20 cellular contexts compared by ENCODE assay signal in genomic region chr5:163362806-163363788, GRCh38.
DNase-seq lines count a peak whose midpoint lies in the region; ATAC-seq, FAIRE-seq and TF ChIP-seq lines count a peak whose summit lies in the region.
"Had no signal": no experiment of that assay in that cellular context is flagged by ENCODE, and none has a peak within 500 bp of the region (broad histone marks: within the 10 kb centered on the region; RNA-seq: fewer than 3 reads in every experiment).

No MANE protein-coding gene starts in this region.

- H3K4me1 ChIP-seq in body of pancreas = peaks cover 8% of the 10 kb centered on the region
- H3K4me1 ChIP-seq: breast epithelium, psoas muscle, uterus had no signal

- FAIRE-seq in RCC 7860 (lab: Jason Lieb, UNC) = peak; percentile 92
- FAIRE-seq: A549, endothelial cell of umbilical vein, GM12892 had no signal

- intact Hi-C loops in body of pancreas (cut with DNase I) = no loop called here

- TF ChIP-seq POLR2A in body of pancreas (IDR thresholded peaks at IDR 0.05) = no peak

- 32 to 36% methylated on average over 4 of the region's 4 CpGs for WGBS in body of pancreas, 2 donors

- ATAC-seq in body of pancreas (peak; percentile 68), HG03378 (IDR thresholded peaks at IDR 0.05; ENCODE audit: unreplicated experiment) (no peak), GM21737 (IDR thresholded peaks at IDR 0.05; ENCODE audit: unreplicated experiment) (no peak)
- ATAC-seq: A549; activated CD4-positive, alpha-beta T cell treated with anti-CD3 and anti-CD28 coated beads for 36 hours; psoas muscle had no signal

- no peaks in the 10 kb centered on the region for H3K27me3 ChIP-seq in body of pancreas
- H3K27me3 ChIP-seq: breast epithelium, uterus had no signal

- TF ChIP-seq CTCF in body of pancreas (IDR thresholded peaks at IDR 0.05) = no peak

- H3K9me3 ChIP-seq in body of pancreas = no peaks in the 10 kb centered on the region
- H3K9me3 ChIP-seq: A549, breast epithelium, psoas muscle, uterus had no signal

- H3K27ac ChIP-seq in body of pancreas = no peak overlapping the region
- H3K27ac ChIP-seq: A549, breast epithelium, psoas muscle, uterus had no signal

- no peaks in the 10 kb centered on the region for H3K36me3 ChIP-seq in body of pancreas (replicated peaks in 1 of 2; ENCODE audit: insufficient read depth in 1 of 2, low read depth in 2 of 2)
- H3K36me3 ChIP-seq: breast epithelium, uterus had no signal

- DNase-seq in NCI-H1417 (lab: John Stamatoyannopoulos, UW) (peak in 2 of 3 experiments; percentile 3 to 68), NCI-H1417 treated with DMSO at 0.1 percent for 48 hours (lab: John Stamatoyannopoulos, UW) (no peak), RCC 7860 (ENCODE audit: low spot score) (peak; percentile 42), body of pancreas (no peak), AML-193 (lab: John Stamatoyannopoulos, UW) (no peak), H4 (ENCODE audit: low spot score) (no peak)
- DNase-seq: activated CD4-positive, alpha-beta T cell treated with anti-CD3 and anti-CD28 coated beads for 36 hours; C1 segment of cervical spinal cord; GDM1; NCI-H526; nephron progenitor cell; psoas muscle; T1000; uterus had no signal

- H3K4me3 ChIP-seq in body of pancreas = no peak overlapping the region
- H3K4me3 ChIP-seq: A549, breast epithelium, psoas muscle, uterus had no signal

Comparison
In these comparisons a context has a peak if more than half of its experiments do, and no peak if none do; other contexts are left out.
1. DNase-seq: peak in NCI-H1417 (2 of 3) and RCC 7860 (single experiment); none in NCI-H1417 treated with DMSO at 0.1 percent for 48 hours (single experiment), body of pancreas (0 of 4), AML-193 (0 of 2) and H4 (single experiment).